ENCODE assay signal across 14 cellular contexts in genomic region chr10:118692911-118693310, GRCh38.
DNase-seq lines count a peak whose midpoint lies in the region; ATAC-seq and TF ChIP-seq lines count a peak whose summit lies in the region.
"Had no signal": no experiment of that assay in that cellular context is flagged by ENCODE, and none has a peak within 500 bp of the region (broad histone marks: within the 10 kb centered on the region; RNA-seq: fewer than 3 reads in every experiment).

No MANE protein-coding gene starts in this region.

- no peak overlapping the region for H3K4me3 ChIP-seq in neural progenitor cell
- H3K4me3 ChIP-seq: heart left ventricle had no signal

- H3K27me3 Mint-ChIP-seq in neural progenitor cell (ENCODE audit: insufficient read depth, low read depth): no peaks in the 10 kb centered on the region
- no peaks in the 10 kb centered on the region for H3K27me3 Mint-ChIP-seq in activated T-cell treated with anti-CD3 and anti-CD28 coated beads, Interleukin-2, amount 50 U/mL, for 4 hours (ENCODE audit: low read depth)
- H3K27me3 Mint-ChIP-seq: central memory CD8-positive, alpha-beta T cell had no signal

- H3K4me1 Mint-ChIP-seq in neural progenitor cell: peaks cover 9% of the 10 kb centered on the region
- peaks cover 21% of the 10 kb centered on the region for H3K4me1 Mint-ChIP-seq in activated T-cell treated with anti-CD3 and anti-CD28 coated beads, Interleukin-2, amount 50 U/mL, for 4 hours (ENCODE audit: low read depth)
- H3K4me1 Mint-ChIP-seq: central memory CD8-positive, alpha-beta T cell had no signal

- no peak overlapping the region for H2AFZ ChIP-seq in neural progenitor cell (replicated peaks)

- H3K9me3 ChIP-seq in neural progenitor cell (ENCODE audit: low read depth): no peaks in the 10 kb centered on the region
- H3K9me3 ChIP-seq: Caco-2, heart left ventricle had no signal

- H4K20me1 ChIP-seq in neural progenitor cell (ENCODE audit: low read depth): no peaks in the 10 kb centered on the region

- H3K27me3 ChIP-seq in neural progenitor cell: no peaks in the 10 kb centered on the region
- H3K27me3 ChIP-seq: heart left ventricle had no signal

- peaks cover 4% of the 10 kb centered on the region for H3K36me3 ChIP-seq in neural progenitor cell

- no peaks in the 10 kb centered on the region for H3K79me2 ChIP-seq in neural progenitor cell (ENCODE audit: low read depth)

- H3K27ac ChIP-seq in neural progenitor cell: no peak overlapping the region

- no peak overlapping the region for H3K4me2 ChIP-seq in neural progenitor cell

- DNase-seq in AG09319 (ENCODE audit: extremely low read depth, low read depth) (peak; percentile 88), M059J (ENCODE audit: low read depth) (peak; percentile 74), dedifferentiated amniotic fluid mesenchymal stem cell (ENCODE audit: extremely low spot score) (peak; percentile 91), neural progenitor cell (ENCODE audit: low spot score) (no peak)
- no peak for DNase-seq in NK-92 treated with Interleukin-12 subunit alpha and Interleukin-12 subunit beta, amount 100 ng/mL, for 24 hours (lab: John Stamatoyannopoulos, UW)
- no peak for DNase-seq in effector CD4-positive, alpha-beta T cell
- no peak for DNase-seq in activated T-cell treated with anti-CD3 and anti-CD28 coated beads, Interleukin-2, amount 50 U/mL, for 4 hours
- DNase-seq: activated T-cell treated with anti-CD3 and anti-CD28 coated beads, Interleukin-2, amount 50 U/mL, for 48 hours; Caco-2; heart left ventricle; NCI-H2029 treated with DMSO at 0.1 percent for 48 hours; stimulated activated naive CD4-positive, alpha-beta T cell treated with Interleukin-2 at 50 U/mL for 16 hours had no signal

- H3K4me3 Mint-ChIP-seq in neural progenitor cell: no peak overlapping the region
- no peak overlapping the region for H3K4me3 Mint-ChIP-seq in activated T-cell treated with anti-CD3 and anti-CD28 coated beads, Interleukin-2, amount 50 U/mL, for 4 hours
- H3K4me3 Mint-ChIP-seq: central memory CD8-positive, alpha-beta T cell had no signal

- H3F3A ChIP-seq in neural progenitor cell (ENCODE audit: low read depth): no peaks in the 10 kb centered on the region

- no peak for ATAC-seq in GM21717 (IDR thresholded peaks at IDR 0.05; ENCODE audit: unreplicated experiment)
- ATAC-seq in activated T-cell treated with anti-CD3 and anti-CD28 coated beads, Interleukin-2, amount 50 U/mL, for 4 hours: no peak

- H3K27ac Mint-ChIP-seq in neural progenitor cell: peak overlapping the region; percentile 9

- no peak for TF ChIP-seq CTCF in AG09319 (IDR thresholded peaks at IDR 0.05; ENCODE audit: low read depth, low read length)
- TF ChIP-seq CTCF in neural progenitor cell (IDR thresholded peaks at IDR 0.05): no peak

- no peak overlapping the region for H3K9ac ChIP-seq in neural progenitor cell

- H3K4me1 ChIP-seq in neural progenitor cell: peaks cover 4% of the 10 kb centered on the region
- H3K4me1 ChIP-seq: Caco-2, heart left ventricle had no signal

- peaks cover 20% of the 10 kb centered on the region for H3K36me3 Mint-ChIP-seq in neural progenitor cell
- peaks cover 20% of the 10 kb centered on the region for H3K36me3 Mint-ChIP-seq in activated T-cell treated with anti-CD3 and anti-CD28 coated beads, Interleukin-2, amount 50 U/mL, for 4 hours (ENCODE audit: insufficient read depth)

- no peaks in the 10 kb centered on the region for H3K9me3 Mint-ChIP-seq in neural progenitor cell
- H3K9me3 Mint-ChIP-seq in activated T-cell treated with anti-CD3 and anti-CD28 coated beads, Interleukin-2, amount 50 U/mL, for 4 hours: no peaks in the 10 kb centered on the region
- H3K9me3 Mint-ChIP-seq: central memory CD8-positive, alpha-beta T cell had no signal

Comparison
In these comparisons a context has a peak if more than half of its experiments do, and no peak if none do; other contexts are left out.
1. DNase-seq: peak in AG09319 (single experiment), M059J (single experiment) and dedifferentiated amniotic fluid mesenchymal stem cell (single experiment); none in neural progenitor cell (single experiment), NK-92 treated with Interleukin-12 subunit alpha and Interleukin-12 subunit beta, amount 100 ng/mL, for 24 hours (single experiment), effector CD4-positive, alpha-beta T cell (single experiment) and activated T-cell treated with anti-CD3 and anti-CD28 coated beads, Interleukin-2, amount 50 U/mL, for 4 hours (single experiment).